In the genomic region with DNA sequence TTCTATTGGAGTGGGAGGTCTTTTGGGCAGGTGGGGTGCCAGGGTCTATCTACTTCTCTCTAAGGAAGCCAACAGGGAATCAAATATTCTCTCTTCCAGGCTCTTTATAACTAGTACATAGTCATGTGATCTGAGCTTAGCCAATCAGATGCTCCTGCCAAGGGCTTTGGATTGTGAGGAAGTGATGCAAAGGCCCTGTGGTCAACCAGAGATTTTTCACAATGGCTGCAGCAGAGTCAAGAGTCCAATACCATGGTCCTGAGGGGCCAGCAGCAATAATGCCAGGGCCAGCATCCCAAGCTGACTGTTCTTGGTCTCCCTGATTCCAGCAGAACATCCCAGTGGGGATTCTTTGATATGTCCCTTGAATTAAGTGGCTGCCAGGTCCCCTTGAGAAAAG, we compare ENCODE assay signal across 3 cellular contexts.
A peak's percentile ranks its signal among the peaks of the same experiment; 100 is the strongest.
TF ChIP-seq lines count a peak whose summit lies in the region.

No MANE protein-coding gene starts in this region.

TF ChIP-seq in A549, 52 proteins besides CTCF, POLR2A, EP300 and RAD21:
- TF ChIP-seq BHLHE40 (IDR thresholded peaks at IDR 0.05; ENCODE audit: low read depth, low read length) (no peak), KDM1A (IDR thresholded peaks at IDR 0.05; ENCODE audit: low read depth) (0 out of 2 replicates have a peak, but pooled peaks have one; percentile 24)
- TF ChIP-seq, protein P1, sequence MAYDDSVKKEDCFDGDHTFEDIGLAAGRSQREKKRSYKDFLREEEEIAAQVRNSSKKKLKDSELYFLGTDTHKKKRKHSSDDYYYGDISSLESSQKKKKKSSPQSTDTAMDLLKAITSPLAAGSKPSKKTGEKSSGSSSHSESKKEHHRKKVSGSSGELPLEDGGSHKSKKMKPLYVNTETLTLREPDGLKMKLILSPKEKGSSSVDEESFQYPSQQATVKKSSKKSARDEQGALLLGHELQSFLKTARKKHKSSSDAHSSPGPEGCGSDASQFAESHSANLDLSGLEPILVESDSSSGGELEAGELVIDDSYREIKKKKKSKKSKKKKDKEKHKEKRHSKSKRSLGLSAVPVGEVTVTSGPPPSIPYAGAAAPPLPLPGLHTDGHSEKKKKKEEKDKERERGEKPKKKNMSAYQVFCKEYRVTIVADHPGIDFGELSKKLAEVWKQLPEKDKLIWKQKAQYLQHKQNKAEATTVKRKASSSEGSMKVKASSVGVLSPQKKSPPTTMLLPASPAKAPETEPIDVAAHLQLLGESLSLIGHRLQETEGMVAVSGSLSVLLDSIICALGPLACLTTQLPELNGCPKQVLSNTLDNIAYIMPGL (CRISPR knock-in tag; IDR thresholded peaks at IDR 0.05; ENCODE audit: borderline replicate concordance) = no peak

TF ChIP-seq in HEK293, 187 proteins besides CTCF, POLR2A, EP300 and RAD21:
- TF ChIP-seq ZNF785 (tag by site-specific recombination; IDR thresholded peaks at IDR 0.05) (no peak), ZNF623 (tag by site-specific recombination; IDR thresholded peaks at IDR 0.05) (peak; percentile 88)

TF ChIP-seq in GM12878, 131 proteins besides CTCF, POLR2A, EP300 and RAD21:
- TF ChIP-seq CREB1 (IDR thresholded peaks at IDR 0.05; ENCODE audit: low read depth) = no peak
